In the genomic region with DNA sequence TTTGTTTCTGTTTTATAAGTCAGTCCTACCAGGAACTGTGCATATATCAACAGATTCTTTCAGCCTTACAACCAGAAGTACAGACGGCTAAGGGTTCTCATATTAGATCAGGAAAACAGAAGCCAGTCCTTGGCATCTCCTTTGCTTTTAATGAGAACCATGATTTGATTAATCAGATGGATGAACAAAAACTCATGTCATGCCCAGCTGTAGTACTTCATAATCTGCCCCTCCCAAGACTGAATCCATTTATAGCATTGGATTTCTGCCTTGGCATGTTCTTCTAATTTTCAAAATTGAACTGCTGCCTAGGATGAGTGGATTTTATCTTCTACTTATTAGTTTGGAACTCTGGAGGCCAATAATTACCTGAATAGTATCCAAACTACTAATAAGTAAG, we compare ENCODE assay signal across 24 cellular contexts.
A peak's percentile ranks its signal among the peaks of the same experiment; 100 is the strongest.
DNase-seq lines count a peak whose midpoint lies in the region; ATAC-seq, FAIRE-seq and TF ChIP-seq lines count a peak whose summit lies in the region.
"Had no signal": no experiment of that assay in that cellular context is flagged by ENCODE, and none has a peak within 500 bp of the region (broad histone marks: within the 10 kb centered on the region; RNA-seq: fewer than 3 reads in every experiment).

No MANE protein-coding gene starts in this region.

- WGBS in SK-N-SH (ENCODE audit: low lambda C conversion rate): 4% methylated on average over 1 of the region's 1 CpG

- H3K9ac ChIP-seq in SK-N-SH: no peak overlapping the region
- H3K9ac ChIP-seq in OCI-LY3 (ENCODE audit: low read length): no peak overlapping the region
- H3K9ac ChIP-seq: BLaER1 treated with 17β-estradiol and CSF1 and Interleukin-3, amounts not matched to agents 10 nM and 100 nM had no signal

- no peaks in the 10 kb centered on the region for H3F3A ChIP-seq in SK-N-SH (replicated peaks; ENCODE audit: insufficient read depth)

- H3K36me3 ChIP-seq in SK-N-SH (replicated peaks in 1 of 2; ENCODE audit: control insufficient read depth in 1 of 2, insufficient read depth in 2 of 2, low read length in 1 of 2) (no peaks in the 10 kb centered on the region), OCI-LY3 (replicated peaks; ENCODE audit: low read depth, low read length) (no peaks in the 10 kb centered on the region)
- H3K36me3 ChIP-seq: BLaER1 treated with 17β-estradiol and CSF1 and Interleukin-3, amounts not matched to agents 10 nM and 100 nM had no signal

- H4K20me1 ChIP-seq in SK-N-SH (ENCODE audit: insufficient read depth): no peaks in the 10 kb centered on the region
- no peaks in the 10 kb centered on the region for H4K20me1 ChIP-seq in OCI-LY3 (ENCODE audit: insufficient read depth, low read length)
- H4K20me1 ChIP-seq: BLaER1 treated with 17β-estradiol and CSF1 and Interleukin-3, amounts not matched to agents 10 nM and 100 nM had no signal

- no peak for TF ChIP-seq RAD21 in SK-N-SH (IDR thresholded peaks at IDR 0.05; ENCODE audit: low read length)

- TF ChIP-seq CTCF in SK-N-SH (IDR thresholded peaks at IDR 0.05): no peak
- TF ChIP-seq CTCF in OCI-LY3 (IDR thresholded peaks at IDR 0.05; ENCODE audit: low read depth, low read length): no peak

- DNase-seq in SK-N-SH (no peak), NCI-H446 (lab: John Stamatoyannopoulos, UW) (peak; percentile 14 to 68), fibroblast of gingiva (ENCODE audit: low read depth) (peak; percentile 22), kidney glomerular epithelial cell (lab: John Stamatoyannopoulos, UW) (no peak), GM12892 (ENCODE audit: insufficient read length) (no peak)
- DNase-seq: 8988T; ACHN; CD4-positive, alpha-beta T cell; CD8-positive, alpha-beta T cell; COR-L47; DMS 273 treated with DMSO at 0.1 percent for 48 hours; DMS153; DMS53; DMS79; DND-41; EL; GDM1 had no signal

- POLR2A ChIA-PET in SK-N-SH (lab: Yijun Ruan, JAX): no interaction called here

- H3K9me3 ChIP-seq in SK-N-SH (no peaks in the 10 kb centered on the region), OCI-LY3 (ENCODE audit: insufficient read depth, low read length) (no peaks in the 10 kb centered on the region; the same call in 1 of the 2 replicates)

- CTCF ChIA-PET in SK-N-SH (lab: Yijun Ruan, JAX): no interaction called here

- H3K4me3 ChIP-seq in SK-N-SH (ENCODE audit: low read depth in 2 of 2, low read length in 1 of 2): no peak overlapping the region
- H3K4me3 ChIP-seq in OCI-LY3 (ENCODE audit: low read length): no peak overlapping the region
- H3K4me3 ChIP-seq: BLaER1 treated with 17β-estradiol and CSF1 and Interleukin-3, amounts not matched to agents 10 nM and 100 nM; GM12878 had no signal

- ATAC-seq in SK-N-SH treated with all-trans-retinoic acid at 6 μM for 48 hours (no peak; the same call in 2 of the 3 replicates), HG02885 (IDR thresholded peaks at IDR 0.05; ENCODE audit: poor library complexity, unreplicated experiment) (no peak)
- ATAC-seq: CD8-positive, alpha-beta T cell; GM12878 had no signal

- H3K9me2 ChIP-seq in SK-N-SH: no peaks in the 10 kb centered on the region

- H3K4me2 ChIP-seq in SK-N-SH: no peak overlapping the region
- no peak overlapping the region for H3K4me2 ChIP-seq in OCI-LY3 (ENCODE audit: low read length)
- H3K4me2 ChIP-seq: BLaER1 treated with 17β-estradiol and CSF1 and Interleukin-3, amounts not matched to agents 10 nM and 100 nM had no signal

- no peaks in the 10 kb centered on the region for H3K79me2 ChIP-seq in SK-N-SH (ENCODE audit: insufficient read depth)
- no peaks in the 10 kb centered on the region for H3K79me2 ChIP-seq in OCI-LY3 (ENCODE audit: low read length)

- H3K4me1 ChIP-seq in SK-N-SH (ENCODE audit: control insufficient read depth in 1 of 2, insufficient read depth in 2 of 2, low read depth in 1 of 2, low read length in 1 of 2) (no peaks in the 10 kb centered on the region), OCI-LY3 (ENCODE audit: low read length) (no peaks in the 10 kb centered on the region)
- H3K4me1 ChIP-seq: BLaER1 treated with 17β-estradiol and CSF1 and Interleukin-3, amounts not matched to agents 10 nM and 100 nM had no signal

- H2AFZ ChIP-seq in SK-N-SH (ENCODE audit: low read depth) (no peak overlapping the region), OCI-LY3 (ENCODE audit: low read depth, low read length) (peak overlapping the region; percentile 15; the same call in 1 of the 2 replicates)

- no peak for TF ChIP-seq EP300 in SK-N-SH (IDR thresholded peaks at IDR 0.05; ENCODE audit: borderline replicate concordance in 1 of 2, low read depth in 1 of 2, low read length in 1 of 2)

- H3K27ac ChIP-seq in SK-N-SH (ENCODE audit: low read depth in 2 of 2, low read length in 1 of 2): no peak overlapping the region
- no peak overlapping the region for H3K27ac ChIP-seq in OCI-LY3 (ENCODE audit: low read length)
- H3K27ac ChIP-seq: BLaER1 treated with 17β-estradiol and CSF1 and Interleukin-3, amounts not matched to agents 10 nM and 100 nM; C4-2B had no signal

- no peak for TF ChIP-seq POLR2A in GM12892 (IDR thresholded peaks at IDR 0.05; ENCODE audit: low read depth, low read length)

- no peak for FAIRE-seq in GM12892 (lab: Jason Lieb, UNC)
- FAIRE-seq: GM12878, GM19239 had no signal

- no peaks in the 10 kb centered on the region for H3K27me3 ChIP-seq in SK-N-SH (ENCODE audit: insufficient read depth)
- H3K27me3 ChIP-seq in OCI-LY3 (ENCODE audit: low read depth, low read length): no peaks in the 10 kb centered on the region
- H3K27me3 ChIP-seq: BLaER1 treated with 17β-estradiol and CSF1 and Interleukin-3, amounts not matched to agents 10 nM and 100 nM had no signal

TF ChIP-seq in SK-N-SH treated with all-trans-retinoic acid at 6 μM for 48 hours, 23 proteins besides CTCF, POLR2A, EP300 and RAD21 (continues in another document):
- no peak for TF ChIP-seq TCF4 (CRISPR knock-in tag; IDR thresholded peaks at IDR 0.05; ENCODE audit: borderline replicate concordance)
- TF ChIP-seq SNAI2 (CRISPR knock-in tag; IDR thresholded peaks at IDR 0.05): 0 out of 2 replicates have a peak, but pooled peaks have one; percentile 70
- TF ChIP-seq, protein P1, sequence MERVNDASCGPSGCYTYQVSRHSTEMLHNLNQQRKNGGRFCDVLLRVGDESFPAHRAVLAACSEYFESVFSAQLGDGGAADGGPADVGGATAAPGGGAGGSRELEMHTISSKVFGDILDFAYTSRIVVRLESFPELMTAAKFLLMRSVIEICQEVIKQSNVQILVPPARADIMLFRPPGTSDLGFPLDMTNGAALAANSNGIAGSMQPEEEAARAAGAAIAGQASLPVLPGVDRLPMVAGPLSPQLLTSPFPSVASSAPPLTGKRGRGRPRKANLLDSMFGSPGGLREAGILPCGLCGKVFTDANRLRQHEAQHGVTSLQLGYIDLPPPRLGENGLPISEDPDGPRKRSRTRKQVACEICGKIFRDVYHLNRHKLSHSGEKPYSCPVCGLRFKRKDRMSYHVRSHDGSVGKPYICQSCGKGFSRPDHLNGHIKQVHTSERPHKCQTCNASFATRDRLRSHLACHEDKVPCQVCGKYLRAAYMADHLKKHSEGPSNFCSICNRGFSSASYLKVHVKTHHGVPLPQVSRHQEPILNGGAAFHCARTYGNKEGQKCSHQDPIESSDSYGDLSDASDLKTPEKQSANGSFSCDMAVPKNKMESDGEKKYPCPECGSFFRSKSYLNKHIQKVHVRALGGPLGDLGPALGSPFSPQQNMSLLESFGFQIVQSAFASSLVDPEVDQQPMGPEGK (CRISPR knock-in tag; IDR thresholded peaks at IDR 0.05; ENCODE audit: borderline replicate concordance): no peak

TF ChIP-seq in SK-N-SH, 30 proteins besides CTCF, POLR2A, EP300 and RAD21 (continues in another document):
- TF ChIP-seq TCF12 (IDR thresholded peaks at IDR 0.05): no peak
- TF ChIP-seq, protein P2, sequence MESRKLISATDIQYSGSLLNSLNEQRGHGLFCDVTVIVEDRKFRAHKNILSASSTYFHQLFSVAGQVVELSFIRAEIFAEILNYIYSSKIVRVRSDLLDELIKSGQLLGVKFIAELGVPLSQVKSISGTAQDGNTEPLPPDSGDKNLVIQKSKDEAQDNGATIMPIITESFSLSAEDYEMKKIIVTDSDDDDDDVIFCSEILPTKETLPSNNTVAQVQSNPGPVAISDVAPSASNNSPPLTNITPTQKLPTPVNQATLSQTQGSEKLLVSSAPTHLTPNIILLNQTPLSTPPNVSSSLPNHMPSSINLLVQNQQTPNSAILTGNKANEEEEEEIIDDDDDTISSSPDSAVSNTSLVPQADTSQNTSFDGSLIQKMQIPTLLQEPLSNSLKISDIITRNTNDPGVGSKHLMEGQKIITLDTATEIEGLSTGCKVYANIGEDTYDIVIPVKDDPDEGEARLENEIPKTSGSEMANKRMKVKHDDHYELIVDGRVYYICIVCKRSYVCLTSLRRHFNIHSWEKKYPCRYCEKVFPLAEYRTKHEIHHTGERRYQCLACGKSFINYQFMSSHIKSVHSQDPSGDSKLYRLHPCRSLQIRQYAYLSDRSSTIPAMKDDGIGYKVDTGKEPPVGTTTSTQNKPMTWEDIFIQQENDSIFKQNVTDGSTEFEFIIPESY (IDR thresholded peaks at IDR 0.05; ENCODE audit: borderline replicate concordance, low read depth): no peak
- TF ChIP-seq FOXJ3 (CRISPR knock-in tag; IDR thresholded peaks at IDR 0.05): no peak
- no peak for TF ChIP-seq RXRA (IDR thresholded peaks at IDR 0.05; ENCODE audit: borderline replicate concordance, low read depth)
- no peak for TF ChIP-seq SIN3A (IDR thresholded peaks at IDR 0.05; ENCODE audit: borderline replicate concordance, low read depth, low read length)
- TF ChIP-seq, protein P3, sequence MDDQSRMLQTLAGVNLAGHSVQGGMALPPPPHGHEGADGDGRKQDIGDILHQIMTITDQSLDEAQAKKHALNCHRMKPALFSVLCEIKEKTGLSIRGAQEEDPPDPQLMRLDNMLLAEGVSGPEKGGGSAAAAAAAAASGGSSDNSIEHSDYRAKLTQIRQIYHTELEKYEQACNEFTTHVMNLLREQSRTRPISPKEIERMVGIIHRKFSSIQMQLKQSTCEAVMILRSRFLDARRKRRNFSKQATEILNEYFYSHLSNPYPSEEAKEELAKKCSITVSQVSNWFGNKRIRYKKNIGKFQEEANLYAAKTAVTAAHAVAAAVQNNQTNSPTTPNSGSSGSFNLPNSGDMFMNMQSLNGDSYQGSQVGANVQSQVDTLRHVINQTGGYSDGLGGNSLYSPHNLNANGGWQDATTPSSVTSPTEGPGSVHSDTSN (IDR thresholded peaks at IDR 0.05): no peak
- TF ChIP-seq RFX5 (IDR thresholded peaks at IDR 0.05; ENCODE audit: low read length): no peak

Comparison
In these comparisons a context has a peak if more than half of its experiments do, and no peak if none do; other contexts are left out.
1. DNase-seq: peak in NCI-H446 (2 of 2) and fibroblast of gingiva (single experiment); none in SK-N-SH (single experiment), kidney glomerular epithelial cell (single experiment) and GM12892 (single experiment).